In the genomic region with DNA sequence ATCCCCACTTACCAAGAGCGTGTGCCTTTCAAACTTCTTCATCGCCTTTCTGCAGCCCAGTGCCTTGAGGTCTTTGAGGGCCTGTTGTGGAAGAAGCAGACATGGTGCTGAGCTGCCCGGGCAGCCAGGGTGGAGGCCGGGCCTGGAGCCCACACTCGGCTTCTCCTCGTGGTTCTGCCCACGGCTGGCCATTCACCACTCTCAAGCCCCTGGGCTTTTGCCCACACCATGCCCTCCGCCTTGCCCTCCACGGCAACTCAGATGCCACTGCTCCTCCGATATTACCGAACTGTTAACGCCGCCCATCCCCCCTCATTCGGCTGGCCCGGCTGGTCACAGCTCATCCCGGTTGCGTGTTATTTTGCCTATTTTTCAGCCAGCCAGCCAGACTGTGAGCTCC, we compare ENCODE assay signal across 4 cellular contexts.
ATAC-seq and TF ChIP-seq lines count a peak whose summit lies in the region.
"Had no signal": no experiment of that assay in that cellular context is flagged by ENCODE, and none has a peak within 500 bp of the region (broad histone marks: within the 10 kb centered on the region; RNA-seq: fewer than 3 reads in every experiment).

No MANE protein-coding gene starts in this region.

- H3K27ac ChIP-seq in OCI-LY3 (ENCODE audit: low read length) (peak overlapping the region; percentile 28), iPS-18a (ENCODE audit: low read length) (no peak overlapping the region)
- H3K27ac ChIP-seq: PC-9 had no signal

- no peak overlapping the region for H3K4me3 ChIP-seq in OCI-LY3 (ENCODE audit: low read length)
- H3K4me3 ChIP-seq in iPS-18a (ENCODE audit: low read length), result peak overlapping the region; percentile 23

- TF ChIP-seq CTCF in OCI-LY3 (IDR thresholded peaks at IDR 0.05; ENCODE audit: low read depth, low read length), result no peak

- H3K4me2 ChIP-seq in OCI-LY3 (ENCODE audit: low read length), result peak overlapping the region; percentile 16; the same call in 1 of the 2 replicates

- peaks cover 41% of the 10 kb centered on the region for H4K20me1 ChIP-seq in OCI-LY3 (ENCODE audit: insufficient read depth, low read length)

- no peak for ATAC-seq in HG03196 (IDR thresholded peaks at IDR 0.05; ENCODE audit: unreplicated experiment)

- H3K9me3 ChIP-seq in OCI-LY3 (ENCODE audit: insufficient read depth, low read length), result no peaks in the 10 kb centered on the region
- no peaks in the 10 kb centered on the region for H3K9me3 ChIP-seq in iPS-18a (ENCODE audit: control insufficient read depth, low read depth, low read length)

- H3K79me2 ChIP-seq in OCI-LY3 (ENCODE audit: low read length), result peaks cover 39% of the 10 kb centered on the region

- H3K9ac ChIP-seq in OCI-LY3 (ENCODE audit: low read length) (no peak overlapping the region), iPS-18a (ENCODE audit: low read length) (no peak overlapping the region)

- H3K4me1 ChIP-seq in OCI-LY3 (ENCODE audit: low read length), result peaks cover 76% of the 10 kb centered on the region
- peaks cover 4% of the 10 kb centered on the region for H3K4me1 ChIP-seq in iPS-18a (ENCODE audit: control insufficient read depth, low read depth, low read length)

- H2AFZ ChIP-seq in OCI-LY3 (ENCODE audit: low read depth, low read length), result no peak overlapping the region
- H2AFZ ChIP-seq: PC-9 had no signal

- peaks cover 69% of the 10 kb centered on the region for H3K36me3 ChIP-seq in OCI-LY3 (replicated peaks; ENCODE audit: low read depth, low read length)
- H3K36me3 ChIP-seq in iPS-18a (ENCODE audit: control insufficient read depth, low read depth, low read length), result no peaks in the 10 kb centered on the region

- H3K27me3 ChIP-seq in OCI-LY3 (ENCODE audit: low read depth, low read length), result no peaks in the 10 kb centered on the region
- H3K27me3 ChIP-seq in iPS-18a (ENCODE audit: control insufficient read depth, insufficient read depth, low read length), result peaks cover 9% of the 10 kb centered on the region
